ENCODE assay signal across 9 cellular contexts in the genomic region with DNA sequence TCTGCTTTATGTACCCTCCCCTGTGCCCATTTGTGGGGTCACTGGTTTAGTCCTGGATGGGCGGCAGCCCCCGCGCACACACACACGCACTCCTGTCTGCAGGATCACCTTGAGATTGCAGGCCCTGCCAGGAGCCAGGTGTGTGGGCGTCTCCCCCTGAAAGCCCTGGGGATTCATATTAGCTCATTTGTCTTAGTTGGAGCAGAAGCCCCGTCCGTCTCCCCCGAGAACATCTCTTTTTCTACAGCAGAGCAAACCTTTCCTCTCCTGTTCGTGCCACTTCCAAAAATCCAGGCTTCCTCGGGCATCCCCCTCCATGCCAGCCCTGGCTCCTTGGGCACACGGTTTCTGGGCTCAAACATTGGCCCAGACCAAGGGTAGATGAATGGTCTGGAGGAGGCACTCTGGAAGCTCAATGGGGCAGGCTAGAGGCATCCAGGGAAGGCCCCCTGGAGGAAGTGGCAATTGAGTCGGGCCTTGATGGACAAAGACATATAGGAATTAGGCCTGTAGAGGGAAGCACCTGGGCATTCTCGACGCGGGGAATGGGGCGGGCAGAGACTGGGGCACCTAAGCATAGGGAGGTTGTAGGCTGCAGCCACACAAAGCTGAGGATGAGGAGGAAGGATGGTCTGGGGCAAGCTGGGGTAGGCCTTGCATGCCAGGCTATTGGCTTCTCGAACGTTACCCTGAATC.
A peak's percentile ranks its signal among the peaks of the same experiment; 100 is the strongest.
DNase-seq lines count a peak whose midpoint lies in the region; ATAC-seq and TF ChIP-seq lines count a peak whose summit lies in the region.
"Had no signal": no experiment of that assay in that cellular context is flagged by ENCODE, and none has a peak within 500 bp of the region (broad histone marks: within the 10 kb centered on the region; RNA-seq: fewer than 3 reads in every experiment).

No MANE protein-coding gene starts in this region.

- peak overlapping the region; percentile 88 for H4K91ac ChIP-seq in IMR-90 (ENCODE audit: insufficient read depth, low read depth, low read length)

- no peak for ATAC-seq in IMR-90 (ENCODE audit: low read depth)
- ATAC-seq in heart left ventricle: no peak
- no peak for ATAC-seq in HG02642 (IDR thresholded peaks at IDR 0.05; ENCODE audit: poor library complexity, unreplicated experiment)
- ATAC-seq in HG02571 (IDR thresholded peaks at IDR 0.05; ENCODE audit: unreplicated experiment): no peak

- H3K18ac ChIP-seq in IMR-90 (ENCODE audit: low read depth, low read length): peak overlapping the region; percentile 8

- H3K4me1 ChIP-seq in IMR-90 (ENCODE audit: control insufficient read depth, insufficient read depth, low read length) (peaks cover 38% of the 10 kb centered on the region), PC-9 (replicated peaks; ENCODE audit: insufficient read depth) (peaks cover 36% of the 10 kb centered on the region), heart left ventricle (peaks cover 8 to 41% (median 25%) of the 10 kb centered on the region in 12 donors), rectal smooth muscle tissue (ENCODE audit: control insufficient read depth, insufficient read depth, low read length) (peaks cover 27% of the 10 kb centered on the region)

- CTCF ChIA-PET in IMR-90 (lab: Yijun Ruan, JAX) (no interaction called here), PC-9 (lab: Charles Lee) (interaction anchor here (0.9 kb wide), 1 partner anchor 21 kb away, joined by 5 read pairs; no protein-coding TSS in a partner anchor)

- peak overlapping the region; percentile 26; the same call in 1 of the 2 replicates for H4K5ac ChIP-seq in IMR-90 (ENCODE audit: low read depth, low read length)

- H3K36me3 ChIP-seq in IMR-90 (ENCODE audit: control insufficient read depth, insufficient read depth, low read length) (no peaks in the 10 kb centered on the region), PC-9 (ENCODE audit: low read depth) (no peaks in the 10 kb centered on the region), heart left ventricle (no peaks in the 10 kb centered on the region), rectal smooth muscle tissue (ENCODE audit: control insufficient read depth, insufficient read depth, low read length) (no peaks in the 10 kb centered on the region)

- H3K79me1 ChIP-seq in IMR-90 (ENCODE audit: low read depth in 1 of 2, low read length in 2 of 2): peaks cover 31 to 76% of the 10 kb centered on the region in 2 experiments

- peak overlapping the region; percentile 89 for H2AK9ac ChIP-seq in IMR-90 (replicated peaks; ENCODE audit: low read depth, low read length, poor library complexity)

- peak overlapping the region; percentile 89 for H2BK120ac ChIP-seq in IMR-90 (ENCODE audit: low read depth, low read length)

- H3K4me3 ChIP-seq in IMR-90 (ENCODE audit: insufficient read depth, low read depth, low read length) (no peak overlapping the region), PC-9 (no peak overlapping the region), heart left ventricle (no peak overlapping the region), rectal smooth muscle tissue (ENCODE audit: low read length) (no peak overlapping the region)

- H3K56ac ChIP-seq in IMR-90 (ENCODE audit: extremely low read depth, insufficient read depth, low read length): peak overlapping the region; percentile 40; the same call in 1 of the 2 replicates

- H4K8ac ChIP-seq in IMR-90 (ENCODE audit: low read depth in 2 of 2, low read length in 2 of 2): peak overlapping the region; percentile 30 to 86; a peak in 2 of 4 replicates

- peak overlapping the region; percentile 81 for H2BK5ac ChIP-seq in IMR-90 (ENCODE audit: low read depth, low read length, poor library complexity, severe bottlenecking)

- POLR2A ChIA-PET in IMR-90 (lab: Charles Lee; ENCODE audit: unreplicated experiment) (no interaction called here), PC-9 (lab: Charles Lee; ENCODE audit: unreplicated experiment) (no interaction called here)

- H3K23ac ChIP-seq in IMR-90 (ENCODE audit: low read depth, low read length): no peak overlapping the region

- BruUV-seq in IMR-90 (replicated peaks; lab: Mats Ljungman, UMichigan) (no TSS peak), PC-9 (replicated peaks; lab: Mats Ljungman, UMichigan) (no TSS peak)

- H2BK20ac ChIP-seq in IMR-90 (ENCODE audit: low read depth, low read length): peak overlapping the region; percentile 73

- H2AFZ ChIP-seq in IMR-90 (replicated peaks; ENCODE audit: low read length, poor library complexity) (no peak overlapping the region), PC-9 (no peak overlapping the region)

- H3K4ac ChIP-seq in IMR-90 (ENCODE audit: low read depth, low read length): peak overlapping the region; percentile 83

- intact Hi-C loops in IMR-90 (cut with micrococcal nuclease): loop anchor here (10.0 kb wide), 1 partner anchor 160 kb away; no protein-coding TSS in a partner anchor
- intact Hi-C loops in PC-9 (cut with micrococcal nuclease; ENCODE audit: unreplicated experiment): loop anchor here (1.0 to 10.0 kb wide), 3 partner anchors 40 to 280 kb away; a partner anchor contains a TSS
- intact Hi-C loops in heart left ventricle (cut with DNase I): loop anchor here in 8 of 10 donors (5.0 to 10.0 kb wide), 7 partner anchors 77 to 323 kb away; a partner anchor contains a TSS

- no peak for TF ChIP-seq CTCF in IMR-90 (conservative IDR thresholded peaks at IDR 0.05; ENCODE audit: low read depth, low read length)
- TF ChIP-seq CTCF in PC-9 (conservative IDR thresholded peaks at IDR 0.05): no peak
- TF ChIP-seq CTCF in heart left ventricle (IDR thresholded peaks at IDR 0.05): no peak

- no peaks in the 10 kb centered on the region for H3K9me2 ChIP-seq in PC-9 (ENCODE audit: insufficient read depth)

- H3K27me3 ChIP-seq in IMR-90 (ENCODE audit: control insufficient read depth, insufficient read depth, low read length): no peaks in the 10 kb centered on the region
- H3K27me3 ChIP-seq in PC-9 (ENCODE audit: insufficient read depth, low read depth): no peaks in the 10 kb centered on the region
- H3K27me3 ChIP-seq in heart left ventricle: no peaks in the 10 kb centered on the region
- no peaks in the 10 kb centered on the region for H3K27me3 ChIP-seq in rectal smooth muscle tissue (ENCODE audit: control insufficient read depth, insufficient read depth, low read length)

- H2AK5ac ChIP-seq in IMR-90 (ENCODE audit: low read depth, low read length): peak overlapping the region; percentile 99

- no peak for TF ChIP-seq RAD21 in IMR-90 (IDR thresholded peaks at IDR 0.05; ENCODE audit: low read length)

- 0 out of 2 replicates have a peak overlapping the region, but pooled peaks have one; percentile 3 for H3K9ac ChIP-seq in IMR-90 (ENCODE audit: low read depth, low read length)
- no peak overlapping the region for H3K9ac ChIP-seq in rectal smooth muscle tissue (ENCODE audit: low read length)
- H3K9ac ChIP-seq: KMS-11 had no signal

- H3K9me1 ChIP-seq in IMR-90 (ENCODE audit: insufficient read depth, low read length): peaks cover 25% of the 10 kb centered on the region

- peaks cover 29% of the 10 kb centered on the region; the same call in 1 of the 2 replicates for H3F3A ChIP-seq in PC-9 (ENCODE audit: insufficient read depth, low read depth)

- in situ Hi-C loops in IMR-90 (cut with MboI; ENCODE audit: low sequenced_read_pairs): no loop called here

- H4K20me1 ChIP-seq in IMR-90 (ENCODE audit: insufficient read depth, low read length) (peaks cover 18% of the 10 kb centered on the region; the same call in 1 of the 2 replicates), PC-9 (ENCODE audit: insufficient read depth) (0 out of 2 replicates have a peak, but pooled peaks cover 4% of the 10 kb centered on the region)

- dilution Hi-C loops in IMR-90 (cut with HindIII; ENCODE audit: low sequenced_read_pairs, unreplicated experiment): no loop called here

- no peaks in the 10 kb centered on the region for H3K79me2 ChIP-seq in PC-9 (ENCODE audit: low read depth)

- TF ChIP-seq POLR2A in IMR-90 (IDR thresholded peaks at IDR 0.05; ENCODE audit: low read depth, low read length) (no peak), heart left ventricle (IDR thresholded peaks at IDR 0.05) (no peak)

- H3K14ac ChIP-seq in IMR-90 (replicated peaks; ENCODE audit: low read depth, low read length): peak overlapping the region; percentile 39

- no peak overlapping the region for H3K4me2 ChIP-seq in IMR-90 (ENCODE audit: low read depth, low read length)
- peak overlapping the region; percentile 27; the same call in 1 of the 2 replicates for H3K4me2 ChIP-seq in PC-9
- H3K4me2 ChIP-seq: KMS-11 had no signal

- DNase-seq in IMR-90: no peak
- DNase-seq in PC-9: no peak
- peak in 3 of 5 donors; percentile 15 to 37 (median 28) for DNase-seq in heart left ventricle
- DNase-seq in SKM-1 treated with dmso at 0.1 percent for 144 hours (lab: John Stamatoyannopoulos, UW; ENCODE audit: unreplicated experiment): no peak
- DNase-seq: central memory CD4-positive, alpha-beta T cell had no signal

- 87% methylated on average over 10 of the region's 18 CpGs; no CpG with 5 or more reads in 1 of the 2 experiments for WGBS in IMR-90 (ENCODE audit: extremely low coverage in 2 of 2, insufficient read length in 1 of 2), 2 experiments
- WGBS in heart left ventricle, 4 donors: 91 to 93% (median 92%) methylated on average over 18 of the region's 18 CpGs

- H3K27ac ChIP-seq in IMR-90 (ENCODE audit: insufficient read depth, low read length) (peak overlapping the region; percentile 61), PC-9 (no peak overlapping the region), heart left ventricle (peak overlapping the region in 1 of 12 donors; percentile 87), rectal smooth muscle tissue (ENCODE audit: low read depth, low read length) (peak overlapping the region; percentile 88)
- H3K27ac ChIP-seq: KMS-11 had no signal

- no peaks in the 10 kb centered on the region for H3K9me3 ChIP-seq in IMR-90 (ENCODE audit: control insufficient read depth, insufficient read depth, low read length)
- no peaks in the 10 kb centered on the region for H3K9me3 ChIP-seq in PC-9 (ENCODE audit: insufficient read depth, low read depth)
- peaks cover 0 to 2% (median 0%) of the 10 kb centered on the region in 12 donors for H3K9me3 ChIP-seq in heart left ventricle

- H2BK15ac ChIP-seq in IMR-90 (ENCODE audit: low read depth, low read length): peak overlapping the region; percentile 48; the same call in 1 of the 3 replicates

TF ChIP-seq in IMR-90, 13 proteins besides CTCF, POLR2A, EP300 and RAD21:
- TF ChIP-seq CEBPB (IDR thresholded peaks at IDR 0.05; ENCODE audit: low read depth, low read length) (no peak), NFE2L2 (IDR thresholded peaks at IDR 0.05; ENCODE audit: low read depth, low read length) (no peak), MAFK (IDR thresholded peaks at IDR 0.05; ENCODE audit: low read depth, low read length) (no peak), CHD1 (IDR thresholded peaks at IDR 0.05; ENCODE audit: low read depth, low read length) (no peak), BHLHE40 (IDR thresholded peaks at IDR 0.05; ENCODE audit: low read depth, low read length) (no peak)

Comparison
In these comparisons a context has a peak if more than half of its experiments do, and no peak if none do; other contexts are left out.
1. DNase-seq: peak in heart left ventricle (3 of 5); none in IMR-90 (single experiment), PC-9 (0 of 2) and SKM-1 treated with dmso at 0.1 percent for 144 hours (single experiment).